ENCODE assay signal across 11 cellular contexts in genomic region chr12:123251403-123252076, GRCh38. TPM values are rescaled to one million over a fixed set of nuclear protein-coding genes. Genes with fewer than 3 reads are reported as not detected.
DNase-seq lines count a peak whose midpoint lies in the region; FAIRE-seq and TF ChIP-seq lines count a peak whose summit lies in the region.
"Had no signal": no experiment of that assay in that cellular context is flagged by ENCODE, and none has a peak within 500 bp of the region (broad histone marks: within the 10 kb centered on the region; RNA-seq: fewer than 3 reads in every experiment).

No MANE protein-coding gene starts in this region.

- TF ChIP-seq POLR2A in stomach (IDR thresholded peaks at IDR 0.05): no peak

- H3K36me3 ChIP-seq in kidney (ENCODE audit: control insufficient read depth in 1 of 2, insufficient read depth in 2 of 2, low read length in 2 of 2) (peaks cover 4 to 19% of the 10 kb centered on the region in 2 donors), stomach (peaks cover 24 to 53% (median 36%) of the 10 kb centered on the region in 4 donors), H7 (replicated peaks; ENCODE audit: control insufficient read depth, insufficient read depth, low read length) (peaks cover 15% of the 10 kb centered on the region)

- H3K27ac Mint-ChIP-seq in activated CD4-positive, alpha-beta T cell treated with anti-CD3 and anti-CD28 coated beads, Interleukin-2, amount 10 ng/mL, durations not matched to agents 24 days and 14 days: peak overlapping the region; percentile 39
- peak overlapping the region; percentile 10 for H3K27ac Mint-ChIP-seq in activated T-helper 2 cell treated with anti-CD3 and anti-CD28 coated beads, Interferon-gamma antibody, Interleukin-2, Interleukin-4, amounts not matched to agents 10 μg/mL and 5 μg/mL and 100 μg/mL, durations not matched to agents 14 hours and 24 hours and 36 hours

- no peaks in the 10 kb centered on the region for H3K27me3 ChIP-seq in stomach
- H3K27me3 ChIP-seq in H7 (ENCODE audit: control insufficient read depth, insufficient read depth, low read length): no peaks in the 10 kb centered on the region

- DNase-seq in activated CD4-positive, alpha-beta T cell treated with anti-CD3 and anti-CD28 coated beads, Interleukin-2, amount 10 ng/mL, durations not matched to agents 24 days and 14 days: no peak
- no peak for DNase-seq in activated CD4-positive, alpha-beta T cell treated with anti-CD3 and anti-CD28 coated beads, Interleukin-2, amount 50 U/mL, for 4 hours
- no peak for DNase-seq in activated T-helper 2 cell treated with anti-CD3 and anti-CD28 coated beads, Interferon-gamma antibody, Interleukin-2, Interleukin-4, amounts not matched to agents 10 μg/mL and 5 μg/mL and 100 μg/mL, durations not matched to agents 14 hours and 24 hours and 36 hours (ENCODE audit: low spot score)
- DNase-seq in kidney: no peak
- DNase-seq in stomach: no peak
- no peak for DNase-seq in NCI-H446 (lab: John Stamatoyannopoulos, UW)
- DNase-seq in H7: no peak
- no peak for DNase-seq in dermis blood vessel endothelial cell
- DNase-seq: GM23248, left ventricle myocardium superior, MV-4-11 had no signal

- peak overlapping the region; percentile 19 to 41 for H3K9ac ChIP-seq in kidney (ENCODE audit: low read length in 2 of 2)
- H3K9ac ChIP-seq: GM23248 had no signal

- no peaks in the 10 kb centered on the region for H3K9me3 Mint-ChIP-seq in activated CD4-positive, alpha-beta T cell treated with anti-CD3 and anti-CD28 coated beads, Interleukin-2, amount 10 ng/mL, durations not matched to agents 24 days and 14 days
- no peaks in the 10 kb centered on the region for H3K9me3 Mint-ChIP-seq in activated T-helper 2 cell treated with anti-CD3 and anti-CD28 coated beads, Interferon-gamma antibody, Interleukin-2, Interleukin-4, amounts not matched to agents 10 μg/mL and 5 μg/mL and 100 μg/mL, durations not matched to agents 14 hours and 24 hours and 36 hours

- no peak for FAIRE-seq in kidney (lab: Jason Lieb, UNC)

- H3K36me3 Mint-ChIP-seq in activated CD4-positive, alpha-beta T cell treated with anti-CD3 and anti-CD28 coated beads, Interleukin-2, amount 10 ng/mL, durations not matched to agents 24 days and 14 days (ENCODE audit: low read depth): peaks cover 46% of the 10 kb centered on the region
- H3K36me3 Mint-ChIP-seq in activated T-helper 2 cell treated with anti-CD3 and anti-CD28 coated beads, Interferon-gamma antibody, Interleukin-2, Interleukin-4, amounts not matched to agents 10 μg/mL and 5 μg/mL and 100 μg/mL, durations not matched to agents 14 hours and 24 hours and 36 hours (ENCODE audit: low read depth): peaks cover 61% of the 10 kb centered on the region

- H3K9me3 ChIP-seq in kidney (ENCODE audit: control insufficient read depth in 1 of 2, low read length in 2 of 2): no peaks in the 10 kb centered on the region
- no peaks in the 10 kb centered on the region for H3K9me3 ChIP-seq in stomach

- WGBS in stomach, 5 donors: 56 to 78% (median 60%) methylated on average over 8 of the region's 8 CpGs

- H3K4me1 Mint-ChIP-seq in activated CD4-positive, alpha-beta T cell treated with anti-CD3 and anti-CD28 coated beads, Interleukin-2, amount 10 ng/mL, durations not matched to agents 24 days and 14 days: peaks cover 35% of the 10 kb centered on the region
- H3K4me1 Mint-ChIP-seq in activated T-helper 2 cell treated with anti-CD3 and anti-CD28 coated beads, Interferon-gamma antibody, Interleukin-2, Interleukin-4, amounts not matched to agents 10 μg/mL and 5 μg/mL and 100 μg/mL, durations not matched to agents 14 hours and 24 hours and 36 hours (ENCODE audit: low read depth): peaks cover 33% of the 10 kb centered on the region

- H3K4me3 Mint-ChIP-seq in activated CD4-positive, alpha-beta T cell treated with anti-CD3 and anti-CD28 coated beads, Interleukin-2, amount 10 ng/mL, durations not matched to agents 24 days and 14 days: no peak overlapping the region
- H3K4me3 Mint-ChIP-seq in activated T-helper 2 cell treated with anti-CD3 and anti-CD28 coated beads, Interferon-gamma antibody, Interleukin-2, Interleukin-4, amounts not matched to agents 10 μg/mL and 5 μg/mL and 100 μg/mL, durations not matched to agents 14 hours and 24 hours and 36 hours (ENCODE audit: low read depth): no peak overlapping the region

- H3K4me1 ChIP-seq in kidney (ENCODE audit: control insufficient read depth in 1 of 2, insufficient read depth in 1 of 2, low read depth in 1 of 2, low read length in 2 of 2): peaks cover 16 to 18% of the 10 kb centered on the region in 2 donors
- H3K4me1 ChIP-seq in stomach: peaks cover 30 to 66% (median 44%) of the 10 kb centered on the region in 4 donors

- H3K27ac ChIP-seq in kidney (ENCODE audit: low read depth in 2 of 2, low read length in 2 of 2) (peak overlapping the region; percentile 72 to 85), stomach (peak overlapping the region; percentile 80 to 91 (median 81))
- H3K27ac ChIP-seq: GM23248 had no signal

- TF ChIP-seq CTCF in kidney (IDR thresholded peaks at IDR 0.05; ENCODE audit: borderline replicate concordance, extremely low read depth, insufficient read depth) (no peak), stomach (IDR thresholded peaks at IDR 0.05) (no peak)

- H3K27me3 Mint-ChIP-seq in activated CD4-positive, alpha-beta T cell treated with anti-CD3 and anti-CD28 coated beads, Interleukin-2, amount 10 ng/mL, durations not matched to agents 24 days and 14 days: no peaks in the 10 kb centered on the region
- H3K27me3 Mint-ChIP-seq in activated T-helper 2 cell treated with anti-CD3 and anti-CD28 coated beads, Interferon-gamma antibody, Interleukin-2, Interleukin-4, amounts not matched to agents 10 μg/mL and 5 μg/mL and 100 μg/mL, durations not matched to agents 14 hours and 24 hours and 36 hours (ENCODE audit: low read depth): no peaks in the 10 kb centered on the region

- H3K4me3 ChIP-seq in kidney (ENCODE audit: low read length in 2 of 2) (peak overlapping the region in 1 of 2 donors; percentile 35), stomach (no peak overlapping the region), H7 (ENCODE audit: insufficient read depth, low read depth, low read length) (no peak overlapping the region)
- H3K4me3 ChIP-seq: GM23248 had no signal

- intact Hi-C loops in activated CD4-positive, alpha-beta T cell treated with anti-CD3 and anti-CD28 coated beads, Interleukin-2, amount 10 ng/mL, durations not matched to agents 24 days and 14 days (cut with micrococcal nuclease): no loop called here
- intact Hi-C loops in activated T-helper 2 cell treated with anti-CD3 and anti-CD28 coated beads, Interferon-gamma antibody, Interleukin-2, Interleukin-4, amounts not matched to agents 10 μg/mL and 5 μg/mL and 100 μg/mL, durations not matched to agents 14 hours and 24 hours and 36 hours (cut with micrococcal nuclease): no loop called here
- intact Hi-C loops in kidney (cut with DNase I): no loop called here
- intact Hi-C loops in stomach (cut with DNase I; ENCODE audit: low total_unique reads): no loop called here

- no peak for TF ChIP-seq EP300 in stomach (IDR thresholded peaks at IDR 0.05)

RNA-seq across cellular contexts. Expression of gene MTRFR, which starts 18.3 kb away (rescaled TPM):
- total RNA-seq in activated CD4-positive, alpha-beta T cell treated with anti-CD3 and anti-CD28 coated beads, Interleukin-2, amount 10 ng/mL, durations not matched to agents 24 days and 14 days: 30.3 and 30.5 TPM in 2 replicates
- 28.9 and 31.1 TPM in 2 replicates for total RNA-seq in activated T-helper 2 cell treated with anti-CD3 and anti-CD28 coated beads, Interferon-gamma antibody, Interleukin-2, Interleukin-4, amounts not matched to agents 10 μg/mL and 5 μg/mL and 100 μg/mL, durations not matched to agents 14 hours and 24 hours and 36 hours
- total RNA-seq in kidney (17.8 TPM), stomach (10 to 100 TPM in 2 of 5 donors, 1 to 10 TPM in 2, not detected in 1; 3.1 to 20.0 (median 9.9) TPM), dermis blood vessel endothelial cell (7.4 and 10.2 TPM in 2 replicates)
- polyA plus RNA-seq in kidney (ENCODE audit: insufficient read depth, low read depth, low replicate concordance) (12.8 TPM), stomach (10 to 100 TPM in 1 of 3 donors, 1 to 10 TPM in 2; 7.6 to 13.7 (median 9.5) TPM)
- 14.1 and 20.8 TPM in 2 replicates for total RNA-seq in H7 (2014; rRNA removed; shearing (Covaris generic))

RNA-seq across cellular contexts. Expression of gene MPHOSPH9, which starts 18.6 kb away (rescaled TPM):
- 87.1 and 90.3 TPM in 2 replicates for total RNA-seq in activated CD4-positive, alpha-beta T cell treated with anti-CD3 and anti-CD28 coated beads, Interleukin-2, amount 10 ng/mL, durations not matched to agents 24 days and 14 days
- total RNA-seq in activated T-helper 2 cell treated with anti-CD3 and anti-CD28 coated beads, Interferon-gamma antibody, Interleukin-2, Interleukin-4, amounts not matched to agents 10 μg/mL and 5 μg/mL and 100 μg/mL, durations not matched to agents 14 hours and 24 hours and 36 hours: 97.0 and 99.7 TPM in 2 replicates
- total RNA-seq in kidney (25.2 TPM), stomach (100 to 1,000 TPM in 2 of 5 donors, 10 to 100 TPM in 3; 44.6 to 288 (median 57.3) TPM), dermis blood vessel endothelial cell (43.2 and 63.0 TPM in 2 replicates)
- polyA plus RNA-seq in kidney (ENCODE audit: insufficient read depth, low read depth, low replicate concordance) (7.2 TPM), stomach (1 to 10 TPM; 4.9 to 6.0 (median 5.7) TPM)
- 54.5 and 91.7 TPM in 2 replicates for total RNA-seq in H7 (2014; rRNA removed; shearing (Covaris generic))

RNA-seq across cellular contexts. Expression of gene CDK2AP1, which starts 20.1 kb away (rescaled TPM):
- total RNA-seq in activated CD4-positive, alpha-beta T cell treated with anti-CD3 and anti-CD28 coated beads, Interleukin-2, amount 10 ng/mL, durations not matched to agents 24 days and 14 days: 78.0 and 80.5 TPM in 2 replicates
- 95.3 and 97.7 TPM in 2 replicates for total RNA-seq in activated T-helper 2 cell treated with anti-CD3 and anti-CD28 coated beads, Interferon-gamma antibody, Interleukin-2, Interleukin-4, amounts not matched to agents 10 μg/mL and 5 μg/mL and 100 μg/mL, durations not matched to agents 14 hours and 24 hours and 36 hours
- total RNA-seq in kidney (80.1 TPM), stomach (100 to 1,000 TPM in 2 of 5 donors, 10 to 100 TPM in 3; 38.5 to 227 (median 77.5) TPM), dermis blood vessel endothelial cell (286 and 322 TPM in 2 replicates)
- polyA plus RNA-seq in kidney (ENCODE audit: insufficient read depth, low read depth, low replicate concordance) (104 TPM), stomach (100 to 1,000 TPM; 115 to 249 (median 154) TPM)
- 167 and 217 TPM in 2 replicates for total RNA-seq in H7 (2014; rRNA removed; shearing (Covaris generic))
